Comparison of ENCODE assay signal across 27 cellular contexts in the genomic region with DNA sequence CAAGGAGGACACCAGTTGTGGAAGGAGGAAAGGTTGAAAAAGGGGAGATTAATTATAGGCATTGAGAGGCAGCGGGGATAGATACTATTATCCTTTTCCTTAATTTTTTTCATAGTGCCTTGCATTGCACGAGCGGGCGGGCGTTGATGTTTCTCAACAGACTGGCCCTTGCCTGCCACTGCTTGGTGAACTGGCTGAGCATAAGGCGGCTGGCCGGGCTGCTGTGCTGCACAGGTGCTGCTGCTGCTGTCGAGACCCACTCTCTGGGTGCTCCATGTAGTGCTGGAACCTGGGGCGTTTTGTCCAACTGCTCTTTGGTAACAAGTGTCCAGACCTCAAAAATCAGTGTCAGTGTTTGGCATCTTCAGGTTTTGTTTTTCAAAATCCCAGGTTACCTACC.
"Had no signal": no experiment of that assay in that cellular context is flagged by ENCODE, and none has a peak within 500 bp of the region (broad histone marks: within the 10 kb centered on the region; RNA-seq: fewer than 3 reads in every experiment).

No MANE protein-coding gene starts in this region.

- ATAC-seq: mucosa of descending colon; naive thymus-derived CD8-positive, alpha-beta T cell; right lobe of liver; stimulated activated naive B cell treated with anti-CD40 and anti-IgM and Interleukin-4, amounts not matched to agents 10 μg/mL and 1 μg/mL and 100 μg/mL, for 72 hours; stimulated activated naive CD8-positive, alpha-beta T cell treated with anti-CD3 and anti-CD28 coated beads, Interleukin-15, Interleukin-2, amounts not matched to agents 100 U/mL and 50 U/mL, for 24 hours had no signal

- DNase-seq: hypothalamus; immature natural killer cell; left ventricle myocardium inferior; midbrain; naive thymus-derived CD8-positive, alpha-beta T cell; occipital lobe; right lobe of liver; stimulated activated CD4-positive, alpha-beta T cell treated with anti-CD3 and anti-CD28 coated beads, Interleukin-12 subunit alpha, Interleukin-12 subunit beta, amount 100 ng/mL, for 4 hours; stimulated activated CD4-positive, alpha-beta T cell treated with anti-CD3 and anti-CD28 coated beads, Interleukin-15, amount 100 ng/mL, for 24 hours; stimulated activated CD4-positive, alpha-beta T cell treated with anti-CD3 and anti-CD28 coated beads, Interleukin-2, amount 100 ng/mL, for 24 hours; stimulated activated CD4-positive, alpha-beta T cell treated with anti-CD3 and anti-CD28 coated beads, Interleukin-4, amount 100 ng/mL, for 1 hour; stimulated activated naive B cell treated with anti-CD40 and anti-IgM and Interleukin-4, amounts not matched to agents 10 μg/mL and 1 μg/mL and 100 μg/mL, for 72 hours; stimulated activated naive CD8-positive, alpha-beta T cell treated with anti-CD3 and anti-CD28 coated beads, Interleukin-15, Interleukin-2, amounts not matched to agents 100 U/mL and 50 U/mL, for 24 hours; stomach; tibial artery; trophoblast cell; uterus had no signal

- H3K9me3 ChIP-seq: left ventricle myocardium inferior, mucosa of descending colon, neutrophil, right lobe of liver, stomach, thoracic aorta, tibial artery, uterus had no signal

- H3K27me3 ChIP-seq: neural progenitor cell, neutrophil, right atrium auricular region, right lobe of liver, tibial artery, uterus had no signal

- H3K27ac Mint-ChIP-seq: immature natural killer cell; memory B cell; naive thymus-derived CD8-positive, alpha-beta T cell; nephron; neural progenitor cell; progenitor cell of endocrine pancreas; stimulated activated naive B cell treated with anti-CD40 and anti-IgM and Interleukin-4, amounts not matched to agents 10 μg/mL and 1 μg/mL and 100 μg/mL, for 72 hours had no signal

- H3K4me3 Mint-ChIP-seq: immature natural killer cell; memory B cell; naive thymus-derived CD8-positive, alpha-beta T cell; nephron; neural progenitor cell; stimulated activated naive B cell treated with anti-CD40 and anti-IgM and Interleukin-4, amounts not matched to agents 10 μg/mL and 1 μg/mL and 100 μg/mL, for 72 hours had no signal

- H3K4me1 Mint-ChIP-seq: immature natural killer cell; memory B cell; naive thymus-derived CD8-positive, alpha-beta T cell; nephron; neural progenitor cell; stimulated activated naive B cell treated with anti-CD40 and anti-IgM and Interleukin-4, amounts not matched to agents 10 μg/mL and 1 μg/mL and 100 μg/mL, for 72 hours had no signal

- H3K4me1 ChIP-seq: left ventricle myocardium inferior, neural progenitor cell, parathyroid adenoma, right atrium auricular region, right lobe of liver, stomach, uterus had no signal

- H3K27ac ChIP-seq: left ventricle myocardium inferior, neural progenitor cell, neutrophil, parathyroid adenoma, right atrium auricular region, right lobe of liver, stomach, thoracic aorta, tibial artery, uterus had no signal

- H3K36me3 Mint-ChIP-seq: immature natural killer cell; neural progenitor cell; stimulated activated naive B cell treated with anti-CD40 and anti-IgM and Interleukin-4, amounts not matched to agents 10 μg/mL and 1 μg/mL and 100 μg/mL, for 72 hours had no signal

- H3K4me3 ChIP-seq: left ventricle myocardium inferior, mucosa of descending colon, neural progenitor cell, right atrium auricular region, right lobe of liver, smooth muscle cell, stomach, thoracic aorta, tibial artery, uterus had no signal

- H3K36me3 ChIP-seq: left ventricle myocardium inferior, neural progenitor cell, neutrophil, right atrium auricular region, right lobe of liver, stomach, thoracic aorta, tibial artery, uterus had no signal

- H3K27me3 Mint-ChIP-seq: progenitor cell of endocrine pancreas; stimulated activated naive B cell treated with anti-CD40 and anti-IgM and Interleukin-4, amounts not matched to agents 10 μg/mL and 1 μg/mL and 100 μg/mL, for 72 hours had no signal
